ENCODE assay signal across 24 cellular contexts in the genomic region with DNA sequence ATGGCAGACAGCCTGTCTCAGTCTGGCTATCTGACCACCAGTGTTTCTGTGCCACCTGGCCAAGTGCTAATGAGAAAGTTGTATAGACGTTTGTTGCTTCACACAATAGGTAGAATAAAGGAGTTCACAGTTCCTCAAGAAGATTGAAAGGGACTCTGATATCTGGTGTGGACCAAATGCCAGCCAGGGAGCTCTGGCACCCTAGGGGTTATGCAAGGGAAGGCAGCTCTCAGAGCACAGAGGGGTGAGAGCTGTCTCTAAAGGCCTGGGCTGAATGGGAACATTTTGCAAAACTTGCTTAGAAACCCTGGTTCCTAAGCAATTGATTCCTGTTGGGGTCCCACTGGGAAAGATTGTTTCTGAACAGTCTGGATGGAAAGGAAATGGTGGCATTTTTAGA.
DNase-seq lines count a peak whose midpoint lies in the region; ATAC-seq and TF ChIP-seq lines count a peak whose summit lies in the region.
"Had no signal": no experiment of that assay in that cellular context is flagged by ENCODE, and none has a peak within 500 bp of the region (broad histone marks: within the 10 kb centered on the region; RNA-seq: fewer than 3 reads in every experiment).

No MANE protein-coding gene starts in this region.

- no peaks in the 10 kb centered on the region for H3K79me1 ChIP-seq in H9 (ENCODE audit: insufficient read depth, low read depth, low read length, poor library complexity, severe bottlenecking)

- H2AK5ac ChIP-seq in H9 (ENCODE audit: insufficient read length, low read length), result no peak overlapping the region

- no CpG with 5 or more reads among the region's 1 CpG for WGBS in H9 (ENCODE audit: extremely low coverage, insufficient read length, low lambda C conversion rate)

- no peak overlapping the region for H2BK15ac ChIP-seq in H9 (ENCODE audit: low read depth, low read length)

- H2BK20ac ChIP-seq in H9 (ENCODE audit: low read depth, low read length, poor library complexity, severe bottlenecking), result no peak overlapping the region

- H3K9ac ChIP-seq in H9 (ENCODE audit: extremely low read depth, insufficient read length, low read length), result no peak overlapping the region
- H3K9ac ChIP-seq: GM23248 had no signal

- no peaks in the 10 kb centered on the region for H3K27me3 ChIP-seq in H9 (ENCODE audit: insufficient read depth, low read length)
- no peaks in the 10 kb centered on the region for H3K27me3 ChIP-seq in foreskin keratinocyte
- H3K27me3 ChIP-seq: SJCRH30 had no signal

- TF ChIP-seq CTCF in H9 (conservative IDR thresholded peaks at IDR 0.05) (peak; percentile 46), chondrocyte (IDR thresholded peaks at IDR 0.05) (peak; percentile 6), nephron progenitor cell (IDR thresholded peaks at IDR 0.05) (no peak), omental fat pad (IDR thresholded peaks at IDR 0.05) (no peak), foreskin keratinocyte (conservative IDR thresholded peaks at IDR 0.05) (no peak)

- no peak overlapping the region for H3K14ac ChIP-seq in H9 (ENCODE audit: insufficient read depth, low read length)

- no peak overlapping the region for H4K5ac ChIP-seq in H9 (ENCODE audit: insufficient read length, low read depth, low read length)

- no peak overlapping the region for H3K23ac ChIP-seq in H9 (ENCODE audit: insufficient read length, low read depth, low read length)

- H3K27me3 Mint-ChIP-seq in H9 (ENCODE audit: low read depth), result peaks cover 2% of the 10 kb centered on the region; the same call in 1 of the 2 replicates
- no peaks in the 10 kb centered on the region for H3K27me3 Mint-ChIP-seq in chondrocyte (ENCODE audit: low read depth)
- peaks cover 5% of the 10 kb centered on the region for H3K27me3 Mint-ChIP-seq in nephron progenitor cell (ENCODE audit: low read depth, poor library complexity)
- H3K27me3 Mint-ChIP-seq: B cell had no signal

- H3K4ac ChIP-seq in H9 (ENCODE audit: low read depth, low read length), result no peak overlapping the region

- H3K56ac ChIP-seq in H9 (ENCODE audit: insufficient read length, low read depth, low read length), result no peak overlapping the region

- H4K91ac ChIP-seq in H9 (ENCODE audit: insufficient read length, low read depth, low read length), result no peak overlapping the region

- H3K18ac ChIP-seq in H9 (ENCODE audit: insufficient read length, low read depth, low read length), result no peak overlapping the region

- H2AFZ ChIP-seq in H9 (ENCODE audit: low read length), result no peak overlapping the region
- H2AFZ ChIP-seq: GM23248, PC-9 had no signal

- H3K9me3 ChIP-seq in H9 (ENCODE audit: control insufficient read depth, low read depth, low read length), result no peaks in the 10 kb centered on the region
- H3K9me3 ChIP-seq: HAP-1, SJCRH30 had no signal

- H4K8ac ChIP-seq in H9 (replicated peaks; ENCODE audit: insufficient read length, low read depth, low read length), result no peak overlapping the region

- H3K27ac Mint-ChIP-seq in H9, result no peak overlapping the region
- no peak overlapping the region for H3K27ac Mint-ChIP-seq in chondrocyte (ENCODE audit: unreplicated experiment)
- H3K27ac Mint-ChIP-seq in nephron progenitor cell, result peak overlapping the region; percentile 10
- H3K27ac Mint-ChIP-seq: B cell; CD8-positive, alpha-beta T cell; HFFc6 had no signal

- H2BK12ac ChIP-seq in H9 (ENCODE audit: insufficient read length, low read depth, low read length), result no peak overlapping the region

- H3K27ac ChIP-seq in H9 (ENCODE audit: insufficient read length, low read depth, low read length), result no peak overlapping the region
- no peak overlapping the region for H3K27ac ChIP-seq in foreskin keratinocyte
- H3K27ac ChIP-seq: C4-2B, GM23248, HL-60, PC-9, SJCRH30 had no signal

- no peaks in the 10 kb centered on the region for H3K4me1 ChIP-seq in H9 (ENCODE audit: insufficient read depth, low read length)
- no peaks in the 10 kb centered on the region for H3K4me1 ChIP-seq in foreskin keratinocyte
- H3K4me1 ChIP-seq: HAP-1, SJCRH30 had no signal

- no peaks in the 10 kb centered on the region for H3K23me2 ChIP-seq in H9 (ENCODE audit: insufficient read length, low read depth, low read length, poor library complexity, severe bottlenecking)

- no peak overlapping the region for H3T11ph ChIP-seq in H9 (ENCODE audit: low read length)

- no peak for ATAC-seq in HG02571 (IDR thresholded peaks at IDR 0.05; ENCODE audit: unreplicated experiment)
- no peak for ATAC-seq in omental fat pad (ENCODE audit: low FRiP score)
- no peak for ATAC-seq in HG02870 (IDR thresholded peaks at IDR 0.05; ENCODE audit: unreplicated experiment)
- no peak for ATAC-seq in foreskin keratinocyte
- ATAC-seq: CD8-positive, alpha-beta T cell; Right ventricle myocardium inferior had no signal

- no peak overlapping the region for H2BK120ac ChIP-seq in H9 (ENCODE audit: low read depth, low read length, poor library complexity, severe bottlenecking)

- H4K20me1 ChIP-seq in H9 (ENCODE audit: control insufficient read depth, insufficient read depth, insufficient read length), result no peaks in the 10 kb centered on the region

- no peaks in the 10 kb centered on the region for H3K36me3 Mint-ChIP-seq in H9 (ENCODE audit: insufficient read depth in 1 of 3, low read depth in 3 of 3)
- H3K36me3 Mint-ChIP-seq in chondrocyte (ENCODE audit: low read depth), result no peaks in the 10 kb centered on the region
- no peaks in the 10 kb centered on the region for H3K36me3 Mint-ChIP-seq in nephron progenitor cell (ENCODE audit: low read depth)
- H3K36me3 Mint-ChIP-seq: CD8-positive, alpha-beta T cell had no signal

- H3K4me2 ChIP-seq in H9 (ENCODE audit: insufficient read depth, insufficient read length, low read length), result no peak overlapping the region
- H3K4me2 ChIP-seq: PC-9 had no signal

- no peak overlapping the region for H2BK5ac ChIP-seq in H9 (ENCODE audit: insufficient read length, low read length)

- peaks cover 19 to 24% of the 10 kb centered on the region in 2 experiments for H3K4me1 Mint-ChIP-seq in H9
- H3K4me1 Mint-ChIP-seq in chondrocyte (ENCODE audit: low read depth), result peaks cover 18% of the 10 kb centered on the region
- H3K4me1 Mint-ChIP-seq in nephron progenitor cell, result peaks cover 12% of the 10 kb centered on the region

- H3K9me3 Mint-ChIP-seq in H9, result no peaks in the 10 kb centered on the region
- H3K9me3 Mint-ChIP-seq in chondrocyte (ENCODE audit: low read depth), result no peaks in the 10 kb centered on the region
- H3K9me3 Mint-ChIP-seq in nephron progenitor cell, result peaks cover 3% of the 10 kb centered on the region
- H3K9me3 Mint-ChIP-seq: CD8-positive, alpha-beta T cell had no signal

- H3K4me3 Mint-ChIP-seq in H9 (no peak overlapping the region), chondrocyte (ENCODE audit: unreplicated experiment) (no peak overlapping the region), nephron progenitor cell (no peak overlapping the region)
- H3K4me3 Mint-ChIP-seq: B cell; CD8-positive, alpha-beta T cell; HFFc6 had no signal

- no peaks in the 10 kb centered on the region for H3K79me2 ChIP-seq in H9 (ENCODE audit: insufficient read depth, low read length)

- no peak for DNase-seq in H9
- no peak for DNase-seq in chondrocyte (ENCODE audit: low spot score)
- DNase-seq in nephron progenitor cell, result no peak
- DNase-seq in omental fat pad (ENCODE audit: low spot score), result no peak
- no peak for DNase-seq in foreskin keratinocyte
- DNase-seq: CD8-positive, alpha-beta T cell; DMS153; DND-41; GM23248; HFFc6; NCI-H1048; NCI-H1694; NCI-H2029 treated with DMSO at 0.1 percent for 48 hours; NCI-H446 treated with DMSO at 0.1 percent for 48 hours; NCI-H526; PC-9; SJCRH30 had no signal

Comparison
In these comparisons a context has a peak if more than half of its experiments do, and no peak if none do; other contexts are left out.
1. CTCF ChIP-seq: peak in H9 (single experiment) and chondrocyte (single experiment); none in nephron progenitor cell (single experiment), omental fat pad (0 of 3) and foreskin keratinocyte (single experiment).